In genomic region chrX:12770440-12770839, GRCh38 we compare ENCODE assay signal across 8 cellular contexts. TPM values are rescaled to one million over a fixed set of nuclear protein-coding genes. Genes with fewer than 3 reads are reported as not detected.
A peak's percentile ranks its signal among the peaks of the same experiment; 100 is the strongest.
DNase-seq lines count a peak whose midpoint lies in the region; ATAC-seq and TF ChIP-seq lines count a peak whose summit lies in the region.

No MANE protein-coding gene starts in this region.

- intact Hi-C loops in right lobe of liver (cut with DNase I) = no loop called here
- intact Hi-C loops in activated T-helper 2 cell treated with anti-CD3 and anti-CD28 coated beads, Interferon-gamma antibody, Interleukin-2, Interleukin-4, amounts not matched to agents 10 μg/mL and 5 μg/mL and 100 μg/mL, durations not matched to agents 14 hours and 24 hours and 36 hours (cut with micrococcal nuclease) = no loop called here

- no peaks in the 10 kb centered on the region for H3K36me3 ChIP-seq in right lobe of liver

- H3K4me1 ChIP-seq in right lobe of liver = no peaks in the 10 kb centered on the region

- H3K4me1 Mint-ChIP-seq in activated T-cell treated with anti-CD3 and anti-CD28 coated beads, Interleukin-2, amount 50 U/mL, for 24 hours (ENCODE audit: low read depth) = peaks cover 7% of the 10 kb centered on the region
- peaks cover 7% of the 10 kb centered on the region for H3K4me1 Mint-ChIP-seq in activated T-helper 2 cell treated with anti-CD3 and anti-CD28 coated beads, Interferon-gamma antibody, Interleukin-2, Interleukin-4, amounts not matched to agents 10 μg/mL and 5 μg/mL and 100 μg/mL, durations not matched to agents 14 hours and 24 hours and 36 hours (ENCODE audit: low read depth)

- WGBS in right lobe of liver (ENCODE audit: insufficient coverage, low coverage, low lambda C conversion rate, missing lambda C conversion rate) = 30% methylated on average over 5 of the region's 5 CpGs

- peaks cover 0 to under 1% of the 10 kb centered on the region in 2 donors for H3K27me3 ChIP-seq in right lobe of liver

- no peaks in the 10 kb centered on the region for H3K9me3 Mint-ChIP-seq in activated T-cell treated with anti-CD3 and anti-CD28 coated beads, Interleukin-2, amount 50 U/mL, for 24 hours
- no peaks in the 10 kb centered on the region for H3K9me3 Mint-ChIP-seq in activated T-helper 2 cell treated with anti-CD3 and anti-CD28 coated beads, Interferon-gamma antibody, Interleukin-2, Interleukin-4, amounts not matched to agents 10 μg/mL and 5 μg/mL and 100 μg/mL, durations not matched to agents 14 hours and 24 hours and 36 hours

- DNase-seq in GM03348 (ENCODE audit: low spot score) (peak; percentile 33), astrocyte of the cerebellum (ENCODE audit: low read depth) (no peak), right lobe of liver (no peak)
- DNase-seq in activated T-cell treated with anti-CD3 and anti-CD28 coated beads, Interleukin-2, amount 50 U/mL, for 24 hours = no peak
- no peak for DNase-seq in activated T-helper 2 cell treated with anti-CD3 and anti-CD28 coated beads, Interferon-gamma antibody, Interleukin-2, Interleukin-4, amounts not matched to agents 10 μg/mL and 5 μg/mL and 100 μg/mL, durations not matched to agents 14 hours and 24 hours and 36 hours (ENCODE audit: low spot score)

- H3K9me3 ChIP-seq in right lobe of liver = no peaks in the 10 kb centered on the region

- in situ Hi-C loops in astrocyte of the cerebellum (cut with HindIII; ENCODE audit: low sequenced_read_pairs) = no loop called here

- TF ChIP-seq CTCF in LNCAP (IDR thresholded peaks at IDR 0.05) (peak; percentile 48), astrocyte of the cerebellum (IDR thresholded peaks at IDR 0.05; ENCODE audit: low read depth, low read length, missing control alignments) (peak; percentile 41), right lobe of liver (IDR thresholded peaks at IDR 0.05) (peak; percentile 40 to 68 (median 64))

- H3K27ac ChIP-seq in right lobe of liver = no peak overlapping the region

- H3K27ac Mint-ChIP-seq in activated T-cell treated with anti-CD3 and anti-CD28 coated beads, Interleukin-2, amount 50 U/mL, for 24 hours = no peak overlapping the region
- no peak overlapping the region for H3K27ac Mint-ChIP-seq in activated T-helper 2 cell treated with anti-CD3 and anti-CD28 coated beads, Interferon-gamma antibody, Interleukin-2, Interleukin-4, amounts not matched to agents 10 μg/mL and 5 μg/mL and 100 μg/mL, durations not matched to agents 14 hours and 24 hours and 36 hours

- TF ChIP-seq POLR2A in right lobe of liver (IDR thresholded peaks at IDR 0.05) = no peak

- no peaks in the 10 kb centered on the region for H3K36me3 Mint-ChIP-seq in activated T-cell treated with anti-CD3 and anti-CD28 coated beads, Interleukin-2, amount 50 U/mL, for 24 hours (ENCODE audit: low read depth)
- no peaks in the 10 kb centered on the region for H3K36me3 Mint-ChIP-seq in activated T-helper 2 cell treated with anti-CD3 and anti-CD28 coated beads, Interferon-gamma antibody, Interleukin-2, Interleukin-4, amounts not matched to agents 10 μg/mL and 5 μg/mL and 100 μg/mL, durations not matched to agents 14 hours and 24 hours and 36 hours (ENCODE audit: low read depth)

- peaks cover 58% of the 10 kb centered on the region for H3K27me3 Mint-ChIP-seq in activated T-cell treated with anti-CD3 and anti-CD28 coated beads, Interleukin-2, amount 50 U/mL, for 24 hours
- H3K27me3 Mint-ChIP-seq in activated T-helper 2 cell treated with anti-CD3 and anti-CD28 coated beads, Interferon-gamma antibody, Interleukin-2, Interleukin-4, amounts not matched to agents 10 μg/mL and 5 μg/mL and 100 μg/mL, durations not matched to agents 14 hours and 24 hours and 36 hours (ENCODE audit: low read depth) = peaks cover 28% of the 10 kb centered on the region

- ATAC-seq in right lobe of liver (peak; percentile 58 to 70 (median 62)), HG03280 (IDR thresholded peaks at IDR 0.05; ENCODE audit: unreplicated experiment) (no peak), HG02588 (IDR thresholded peaks at IDR 0.05; ENCODE audit: unreplicated experiment) (no peak)

- H3K4me3 ChIP-seq in astrocyte of the cerebellum (ENCODE audit: low read depth, low read length) = no peak overlapping the region
- no peak overlapping the region for H3K4me3 ChIP-seq in right lobe of liver

- no peak overlapping the region for H3K4me3 Mint-ChIP-seq in activated T-cell treated with anti-CD3 and anti-CD28 coated beads, Interleukin-2, amount 50 U/mL, for 24 hours
- H3K4me3 Mint-ChIP-seq in activated T-helper 2 cell treated with anti-CD3 and anti-CD28 coated beads, Interferon-gamma antibody, Interleukin-2, Interleukin-4, amounts not matched to agents 10 μg/mL and 5 μg/mL and 100 μg/mL, durations not matched to agents 14 hours and 24 hours and 36 hours (ENCODE audit: low read depth) = no peak overlapping the region

RNA-seq across cellular contexts. Expression of gene PRPS2, which starts 20.8 kb away (rescaled TPM):
- 10 to 100 TPM; 13.9 to 17.9 (median 15.0) TPM for total RNA-seq in right lobe of liver
- 91.8 and 96.5 TPM in 2 replicates for total RNA-seq in activated T-helper 2 cell treated with anti-CD3 and anti-CD28 coated beads, Interferon-gamma antibody, Interleukin-2, Interleukin-4, amounts not matched to agents 10 μg/mL and 5 μg/mL and 100 μg/mL, durations not matched to agents 14 hours and 24 hours and 36 hours

Comparison
In these comparisons a context has a peak if more than half of its experiments do, and no peak if none do; other contexts are left out.
1. ATAC-seq: peak in right lobe of liver (4 of 4); none in HG03280 (single experiment) and HG02588 (single experiment).
2. Peak in every context shown above with its lines, with median percentiles within 50 percentile points of each other: CTCF ChIP-seq.